In genomic region chrX:20252392-20253231, GRCh38 we compare ENCODE assay signal across 8 cellular contexts. TPM values are rescaled to one million over a fixed set of nuclear protein-coding genes. Genes with fewer than 3 reads are reported as not detected.
DNase-seq lines count a peak whose midpoint lies in the region; ATAC-seq and TF ChIP-seq lines count a peak whose summit lies in the region.

No MANE protein-coding gene starts in this region.

- H3K79me2 ChIP-seq in mesendoderm (ENCODE audit: control insufficient read depth, insufficient read depth, low read length): peaks cover 2% of the 10 kb centered on the region

- H3K18ac ChIP-seq in mesendoderm (ENCODE audit: low read length): no peak overlapping the region

- no peak overlapping the region for H3K4me2 ChIP-seq in mesendoderm (ENCODE audit: low read length)

- no peak overlapping the region for H3K23ac ChIP-seq in mesendoderm (ENCODE audit: low read length)

- TF ChIP-seq CTCF in AG04449 (IDR thresholded peaks at IDR 0.05; ENCODE audit: insufficient read depth, low read length, missing control alignments) (peak; percentile 68), stomach (IDR thresholded peaks at IDR 0.05) (peak in 5 of 7 experiments; percentile 24 to 70 (median 44))

- no CpG with 5 or more reads among the region's 6 CpGs for WGBS in mesendoderm (ENCODE audit: extremely low coverage, insufficient coverage, low lambda C conversion rate)
- 48 to 68% (median 61%) methylated on average over 6 of the region's 6 CpGs for WGBS in stomach, 5 donors

- H4K8ac ChIP-seq in mesendoderm (ENCODE audit: low read depth, low read length): no peak overlapping the region

- TF ChIP-seq POLR2A in stomach (IDR thresholded peaks at IDR 0.05): no peak

- POLR2A ChIA-PET in AG04449 (lab: Yijun Ruan, JAX): no interaction called here

- no peak overlapping the region for H3K9ac ChIP-seq in mesendoderm (ENCODE audit: low read length)

- ATAC-seq in GM18867 (IDR thresholded peaks at IDR 0.05; ENCODE audit: unreplicated experiment): peak; percentile 95

- no peak overlapping the region for H2BK120ac ChIP-seq in mesendoderm (ENCODE audit: low read depth, low read length)

- no peak overlapping the region for H2BK15ac ChIP-seq in mesendoderm (replicated peaks; ENCODE audit: low read depth)

- H3K4ac ChIP-seq in mesendoderm (ENCODE audit: low read depth, low read length): no peak overlapping the region

- H3K56ac ChIP-seq in mesendoderm (ENCODE audit: low read length): no peak overlapping the region

- CTCF ChIA-PET in AG04449 (lab: Yijun Ruan, JAX): interaction anchor here (0.6 to 3.1 kb wide), 14 partner anchors 8 to 274 kb away, joined by 3 to 35 read pairs (median 4); no protein-coding TSS in a partner anchor

- TF ChIP-seq EP300 in stomach (IDR thresholded peaks at IDR 0.05): no peak

- H3K9me3 ChIP-seq in stomach: no peaks in the 10 kb centered on the region

- H3K27me3 ChIP-seq in mesendoderm (ENCODE audit: insufficient read depth, low read length, poor library complexity) (no peaks in the 10 kb centered on the region), stomach (no peaks in the 10 kb centered on the region)

- H3K4me3 ChIP-seq in AG04449 (ENCODE audit: low read depth, low read length): no peak overlapping the region
- no peak overlapping the region for H3K4me3 ChIP-seq in mesendoderm (ENCODE audit: low read length)
- no peak overlapping the region for H3K4me3 ChIP-seq in stomach

- DNase-seq in AG04449 (ENCODE audit: low read depth, low spot score) (no peak), LoVo (ENCODE audit: low spot score) (peak; percentile 37), dermis blood vessel endothelial cell (peak; percentile 64), mesendoderm (peak; percentile 71), stomach (peak; percentile 72), NCI-H2107 treated with DMSO at 0.1 percent for 48 hours (lab: John Stamatoyannopoulos, UW; ENCODE audit: unreplicated experiment) (no peak)
- peak; percentile 50 to 55 for DNase-seq in activated CD4-positive, alpha-beta T cell treated with anti-CD3 and anti-CD28 coated beads for 24 hours (ENCODE audit: low read depth in 2 of 2)

- no peaks in the 10 kb centered on the region for H3K79me1 ChIP-seq in mesendoderm (ENCODE audit: low read length)

- no peaks in the 10 kb centered on the region for H3K36me3 ChIP-seq in mesendoderm (ENCODE audit: control insufficient read depth, insufficient read depth, low read length)
- H3K36me3 ChIP-seq in stomach: no peaks in the 10 kb centered on the region

- H3K4me1 ChIP-seq in mesendoderm (ENCODE audit: control insufficient read depth, low read depth, low read length) (no peaks in the 10 kb centered on the region), stomach (peaks cover 0 to 14% (median 0%) of the 10 kb centered on the region in 4 donors)

- H2AK5ac ChIP-seq in mesendoderm (ENCODE audit: low read length): no peak overlapping the region

- H3K27ac ChIP-seq in mesendoderm (ENCODE audit: low read depth, low read length) (no peak overlapping the region), stomach (peak overlapping the region in 3 of 5 donors; percentile 31 to 57 (median 43))

- intact Hi-C loops in stomach (cut with DNase I; ENCODE audit: low total_unique reads): no loop called here

- H4K5ac ChIP-seq in mesendoderm (ENCODE audit: low read length): no peak overlapping the region

- H2BK5ac ChIP-seq in mesendoderm (ENCODE audit: low read length): no peak overlapping the region

RNA-seq across cellular contexts. Expression of gene RPS6KA3, which starts 14.1 kb away (rescaled TPM):
- total RNA-seq in dermis blood vessel endothelial cell (156 and 182 TPM in 2 replicates), stomach (10 to 100 TPM; 33.2 to 88.1 (median 65.6) TPM)
- 4.9 TPM for polyA plus RNA-seq in mesendoderm (2013, experiment 1 of 2)
- polyA plus RNA-seq in mesendoderm (2013, experiment 2 of 2): 4.8 TPM
- 10 to 100 TPM in 1 of 3 donors, 1 to 10 TPM in 2; 5.2 to 13.0 (median 7.2) TPM for polyA plus RNA-seq in stomach

Comparison
In these comparisons a context has a peak if more than half of its experiments do, and no peak if none do; other contexts are left out.
1. DNase-seq: peak in LoVo (single experiment), activated CD4-positive, alpha-beta T cell treated with anti-CD3 and anti-CD28 coated beads for 24 hours (2 of 2), dermis blood vessel endothelial cell (single experiment), mesendoderm (single experiment) and stomach (single experiment); none in AG04449 (single experiment) and NCI-H2107 treated with DMSO at 0.1 percent for 48 hours (single experiment).